ENCODE assay signal across 8 cellular contexts in the genomic region with DNA sequence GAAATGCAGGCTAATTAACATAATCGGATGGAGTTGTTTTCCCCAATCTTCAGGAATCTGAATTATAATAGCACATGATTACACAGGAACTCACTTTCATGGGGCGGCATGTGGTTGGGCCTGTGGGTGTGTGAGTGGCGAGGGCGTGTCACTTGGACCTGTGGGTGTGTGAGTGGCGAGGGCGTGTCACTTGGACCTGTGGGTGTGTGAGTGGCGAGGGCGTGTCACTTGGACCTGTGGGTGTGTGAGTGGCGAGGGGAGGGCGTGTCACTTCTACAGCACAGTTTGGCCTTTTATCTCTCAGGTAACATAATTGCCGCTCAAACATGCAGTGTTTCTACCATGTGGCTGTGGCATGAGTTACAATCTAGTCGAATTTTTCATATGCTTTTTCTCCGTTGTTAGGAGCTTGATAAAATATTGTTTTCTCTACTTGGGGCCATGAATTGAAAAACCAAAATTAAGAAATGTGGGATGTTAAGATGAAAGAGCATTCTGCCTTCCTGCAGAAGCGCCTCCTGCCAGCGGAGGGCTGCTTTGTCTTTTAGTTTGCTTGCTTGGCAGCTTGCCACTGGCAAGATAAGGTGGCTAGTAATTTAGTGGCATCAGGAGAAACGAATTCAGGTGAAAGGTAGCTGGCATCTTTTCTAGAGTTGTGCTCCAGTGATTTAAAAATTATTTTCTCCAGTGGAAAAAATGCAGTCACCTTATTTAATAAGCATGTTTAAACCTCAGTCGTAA. TPM values are rescaled to one million over a fixed set of nuclear protein-coding genes. Genes with fewer than 3 reads are reported as not detected.
DNase-seq lines count a peak whose midpoint lies in the region; ATAC-seq and TF ChIP-seq lines count a peak whose summit lies in the region.

No MANE protein-coding gene starts in this region.

- H3K9me3 Mint-ChIP-seq in GM23338 (no peaks in the 10 kb centered on the region), natural killer cell (no peaks in the 10 kb centered on the region)
- H3K9me3 Mint-ChIP-seq in activated naive CD8-positive, alpha-beta T cell (ENCODE audit: low read depth), result no peaks in the 10 kb centered on the region

- H3K27me3 ChIP-seq in GM23338 (ENCODE audit: insufficient read depth), result no peaks in the 10 kb centered on the region

- H3K27ac Mint-ChIP-seq in GM23338 (peak overlapping the region; percentile 81), natural killer cell (peak overlapping the region in 1 of 2 donors; percentile 69)
- peak overlapping the region; percentile 78 for H3K27ac Mint-ChIP-seq in activated naive CD8-positive, alpha-beta T cell

- intact Hi-C loops in natural killer cell (cut with micrococcal nuclease), result loop anchor here (10.0 kb wide), 1 partner anchor 461 kb away; no protein-coding TSS in a partner anchor

- peak overlapping the region; percentile 67 for H3K4me2 ChIP-seq in GM23338

- H3K79me2 ChIP-seq in GM23338 (replicated peaks; ENCODE audit: insufficient read depth), result peaks cover 97% of the 10 kb centered on the region

- H2AFZ ChIP-seq in GM23338, result no peak overlapping the region

- peaks cover 80% of the 10 kb centered on the region for H3K4me1 Mint-ChIP-seq in GM23338
- H3K4me1 Mint-ChIP-seq in activated naive CD8-positive, alpha-beta T cell (ENCODE audit: low read depth), result peaks cover 47% of the 10 kb centered on the region
- H3K4me1 Mint-ChIP-seq in natural killer cell, result peaks cover 43 to 56% of the 10 kb centered on the region in 2 donors

- peak overlapping the region; percentile 18; the same call in 1 of the 3 replicates for H3K4me3 Mint-ChIP-seq in GM23338
- peak overlapping the region; percentile 40 for H3K4me3 Mint-ChIP-seq in activated naive CD8-positive, alpha-beta T cell
- peak overlapping the region; percentile 2 for H3K4me3 Mint-ChIP-seq in natural killer cell

- no peak for DNase-seq in GM23338 (ENCODE audit: low spot score)
- DNase-seq in NCI-H345 (lab: John Stamatoyannopoulos, UW), result peak; percentile 78
- no peak for DNase-seq in natural killer cell
- no peak for DNase-seq in inferior parietal cortex (ENCODE audit: extremely low spot score)
- DNase-seq in NCI-H1048 (lab: John Stamatoyannopoulos, UW), result no peak
- DNase-seq in COLO829 (ENCODE audit: low spot score), result no peak

- H3K9me2 ChIP-seq in GM23338 (ENCODE audit: insufficient read depth), result no peaks in the 10 kb centered on the region

- peak overlapping the region; percentile 33 for H3K4me3 ChIP-seq in GM23338

- TF ChIP-seq CTCF in GM23338 (conservative IDR thresholded peaks at IDR 0.05; ENCODE audit: low read depth in 2 of 2), result no peak; a peak in 2 of 4 replicates
- no peak for TF ChIP-seq CTCF in natural killer cell (IDR thresholded peaks at IDR 0.05)

- H3K36me3 Mint-ChIP-seq in GM23338 (ENCODE audit: low read depth), result peaks cover 19% of the 10 kb centered on the region; the same call in 2 of the 3 replicates
- no peaks in the 10 kb centered on the region for H3K36me3 Mint-ChIP-seq in activated naive CD8-positive, alpha-beta T cell
- H3K36me3 Mint-ChIP-seq in natural killer cell, result no peaks in the 10 kb centered on the region

- peaks cover 5% of the 10 kb centered on the region for H3K27me3 Mint-ChIP-seq in GM23338 (ENCODE audit: insufficient read depth, low read depth, poor library complexity)
- no peaks in the 10 kb centered on the region for H3K27me3 Mint-ChIP-seq in activated naive CD8-positive, alpha-beta T cell
- no peaks in the 10 kb centered on the region for H3K27me3 Mint-ChIP-seq in natural killer cell (ENCODE audit: low read depth in 2 of 2)

- peaks cover 33% of the 10 kb centered on the region for H4K20me1 ChIP-seq in GM23338 (replicated peaks; ENCODE audit: insufficient read depth)

- peak overlapping the region; percentile 94 for H3K27ac ChIP-seq in GM23338 (ENCODE audit: low read depth)

- H3F3A ChIP-seq in GM23338 (replicated peaks; ENCODE audit: low read depth), result peaks cover 20% of the 10 kb centered on the region

- ATAC-seq in GM23338 (no peak), natural killer cell (no peak), HG03196 (IDR thresholded peaks at IDR 0.05; ENCODE audit: unreplicated experiment) (no peak)

- no peaks in the 10 kb centered on the region for H3K36me3 ChIP-seq in GM23338 (ENCODE audit: insufficient read depth)

- H3K4me1 ChIP-seq in GM23338 (ENCODE audit: insufficient read depth), result peaks cover 91% of the 10 kb centered on the region

TF ChIP-seq in GM23338, 12 proteins besides CTCF, POLR2A, EP300 and RAD21 (continues in another document):
- TF ChIP-seq JUNB (IDR thresholded peaks at IDR 0.05; ENCODE audit: unreplicated experiment), result no peak
- no peak for TF ChIP-seq REST (IDR thresholded peaks at IDR 0.05; ENCODE audit: unreplicated experiment)
- no peak for TF ChIP-seq ZNF114 (CRISPR knock-in tag; IDR thresholded peaks at IDR 0.05)
- no peak for TF ChIP-seq EZH2 (IDR thresholded peaks at IDR 0.05; ENCODE audit: low read depth, unreplicated experiment)

RNA-seq across cellular contexts. Expression of gene USP10, which starts 36.2 kb away (rescaled TPM):
- 144 and 158 TPM in 2 replicates for total RNA-seq in GM23338 (2014; rRNA removed; shearing (Covaris generic))
- 186 and 194 TPM in 2 replicates for polyA plus RNA-seq in GM23338 (2016; fragmentation: Nextera tagmentation; extraction: Ambion mirVana)
- total RNA-seq in natural killer cell, result 100 to 1,000 TPM in 2 of 3 donors, 10 to 100 TPM in 1; 78.4 to 103 (median 100) TPM
